ENCODE assay signal across 10 cellular contexts in the genomic region with DNA sequence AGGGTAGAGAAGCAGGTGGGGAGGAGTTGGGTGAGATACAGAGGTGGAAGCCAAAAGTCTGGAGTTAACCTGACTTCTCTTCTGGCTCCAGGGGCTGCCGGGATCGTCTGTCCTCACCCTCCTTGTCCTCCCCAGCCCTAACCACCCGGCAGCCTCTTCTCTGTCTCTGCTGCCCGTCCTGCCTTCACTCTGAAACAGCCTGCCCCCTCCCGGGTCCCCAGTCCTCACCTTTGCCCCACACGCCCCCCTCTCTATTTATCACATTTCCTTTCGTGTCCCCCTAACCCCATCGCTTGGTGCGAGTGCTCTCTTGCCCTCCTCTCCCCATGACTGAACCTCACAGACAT. TPM values are rescaled to one million over a fixed set of nuclear protein-coding genes. Genes with fewer than 3 reads are reported as not detected.
DNase-seq lines count a peak whose midpoint lies in the region; ATAC-seq and TF ChIP-seq lines count a peak whose summit lies in the region.
"Had no signal": no experiment of that assay in that cellular context is flagged by ENCODE, and none has a peak within 500 bp of the region (broad histone marks: within the 10 kb centered on the region; RNA-seq: fewer than 3 reads in every experiment).

No MANE protein-coding gene starts in this region.

- H3K4me3 ChIP-seq in BJ (ENCODE audit: low read depth, low read length): peak overlapping the region; percentile 40
- H3K4me3 ChIP-seq in SK-N-MC: peak overlapping the region; percentile 76
- H3K4me3 ChIP-seq in esophagus muscularis mucosa: peak overlapping the region; percentile 53 to 60 (median 56)

- CTCF ChIA-PET in BJ (lab: Yijun Ruan, JAX): no interaction called here

- H3K9ac ChIP-seq in SK-N-MC (ENCODE audit: insufficient read length): no peak overlapping the region

- H3K4me1 Mint-ChIP-seq in neural crest cell: peaks cover 35% of the 10 kb centered on the region

- TF ChIP-seq POLR2A in esophagus muscularis mucosa (IDR thresholded peaks at IDR 0.05; ENCODE audit: low read depth): no peak

- peaks cover 12% of the 10 kb centered on the region for H3K36me3 ChIP-seq in BJ (ENCODE audit: control insufficient read depth, insufficient read depth, low read length)
- H3K36me3 ChIP-seq in SK-N-MC (ENCODE audit: insufficient read depth, low read length): peaks cover 20% of the 10 kb centered on the region
- H3K36me3 ChIP-seq in esophagus muscularis mucosa: peaks cover 0 to 28% (median 26%) of the 10 kb centered on the region in 4 donors

- peaks cover 38% of the 10 kb centered on the region for H3K27me3 Mint-ChIP-seq in neural crest cell (ENCODE audit: low read depth)

- H3K9me3 ChIP-seq in SK-N-MC (ENCODE audit: low read depth, low read length) (no peaks in the 10 kb centered on the region), esophagus muscularis mucosa (no peaks in the 10 kb centered on the region)

- TF ChIP-seq EP300 in esophagus muscularis mucosa (IDR thresholded peaks at IDR 0.05): no peak

- ATAC-seq in GM19023 (IDR thresholded peaks at IDR 0.05; ENCODE audit: unreplicated experiment): no peak

- H3K36me3 Mint-ChIP-seq in neural crest cell (ENCODE audit: low read depth): peaks cover 10% of the 10 kb centered on the region

- TF ChIP-seq CTCF in BJ (IDR thresholded peaks at IDR 0.05; ENCODE audit: insufficient read depth, low read depth, low read length) (no peak), esophagus muscularis mucosa (IDR thresholded peaks at IDR 0.05) (no peak), neural crest cell (conservative IDR thresholded peaks at IDR 0.05) (no peak), GM20000 (IDR thresholded peaks at IDR 0.05; ENCODE audit: extremely low read depth, missing control alignments) (no peak)

- WGBS in esophagus muscularis mucosa: 19% methylated on average over 9 of the region's 9 CpGs

- no peaks in the 10 kb centered on the region; the same call in 1 of the 2 replicates for H3K27me3 ChIP-seq in BJ (ENCODE audit: control insufficient read depth, insufficient read depth, low read length)
- H3K27me3 ChIP-seq in esophagus muscularis mucosa: peaks cover 0 to 1% (median 0%) of the 10 kb centered on the region in 4 donors

- POLR2A ChIA-PET in BJ (lab: Charles Lee): no interaction called here

- no peaks in the 10 kb centered on the region for H3K9me3 Mint-ChIP-seq in neural crest cell

- intact Hi-C loops in esophagus muscularis mucosa (cut with DNase I): loop anchor here (5.0 kb wide), 1 partner anchor 53 kb away; no protein-coding TSS in a partner anchor

- DNase-seq in BJ (ENCODE audit: low read depth) (no peak), SK-N-MC (ENCODE audit: low read depth, low spot score) (no peak), esophagus muscularis mucosa (ENCODE audit: extremely low spot score) (no peak), neural crest cell (ENCODE audit: low read depth, low spot score) (no peak), NCI-H510A treated with DMSO at 0.1 percent for 48 hours (lab: John Stamatoyannopoulos, UW) (no peak), GM20000 (ENCODE audit: low spot score) (no peak), NCI-H2107 treated with DMSO at 0.1 percent for 48 hours (lab: John Stamatoyannopoulos, UW; ENCODE audit: unreplicated experiment) (no peak)
- DNase-seq: amniotic stem cell, GOT3 had no signal

- peak overlapping the region; percentile 92 for H3K4me3 Mint-ChIP-seq in neural crest cell

- H3K27ac ChIP-seq in SK-N-MC (no peak overlapping the region), esophagus muscularis mucosa (replicated peaks in 1 of 4) (peak overlapping the region in 3 of 4 donors; percentile 26 to 48 (median 34))

- H3K27ac Mint-ChIP-seq in neural crest cell (ENCODE audit: unreplicated experiment): no peak overlapping the region

- peaks cover 9 to 38% (median 24%) of the 10 kb centered on the region in 4 donors for H3K4me1 ChIP-seq in esophagus muscularis mucosa

RNA-seq across cellular contexts. Expression of a gene that starts 5.7 kb away (rescaled TPM):
- polyA plus RNA-seq in BJ (2011; rRNA removed): 24.4 and 36.6 TPM in 2 replicates
- polyA minus RNA-seq in BJ (2011; rRNA and poly(A)+ RNA removed): 15.1 and 25.0 TPM in 2 replicates
- total RNA-seq in esophagus muscularis mucosa (10 to 100 TPM; 15.0 to 25.3 (median 20.6) TPM), neural crest cell (61.2 and 61.7 TPM in 2 replicates)

RNA-seq across cellular contexts. Expression of a gene that starts 9.5 kb away (rescaled TPM):
- 2.1 and 3.4 TPM in 2 replicates for polyA plus RNA-seq in BJ (2011; rRNA removed)
- polyA minus RNA-seq in BJ (2011; rRNA and poly(A)+ RNA removed): 0.41 and 0.47 TPM in 2 replicates
- total RNA-seq in esophagus muscularis mucosa (10 to 100 TPM in 3 of 4 donors, 1 to 10 TPM in 1; 2.0 to 15.0 (median 12.9) TPM), neural crest cell (3.3 and 4.4 TPM in 2 replicates)

RNA-seq across cellular contexts. Expression of a gene that starts 13.3 kb away (rescaled TPM):
- polyA plus RNA-seq in BJ (2011; rRNA removed): 116 and 151 TPM in 2 replicates
- polyA minus RNA-seq in BJ (2011; rRNA and poly(A)+ RNA removed): 55.6 and 60.2 TPM in 2 replicates
- total RNA-seq in esophagus muscularis mucosa (10 to 100 TPM; 43.6 to 80.1 (median 62.3) TPM), neural crest cell (95.7 and 103 TPM in 2 replicates)

RNA-seq across cellular contexts. Expression of a gene that starts 13.5 kb away (rescaled TPM):
- 51.3 and 67.9 TPM in 2 replicates for polyA plus RNA-seq in BJ (2011; rRNA removed)
- 33.7 and 56.1 TPM in 2 replicates for polyA minus RNA-seq in BJ (2011; rRNA and poly(A)+ RNA removed)
- 10 to 100 TPM; 21.5 to 34.1 (median 32.2) TPM for total RNA-seq in esophagus muscularis mucosa
- total RNA-seq in neural crest cell: 31.8 and 33.1 TPM in 2 replicates

RNA-seq across cellular contexts. Expression of a gene that starts 21.7 kb away (rescaled TPM):
- polyA plus RNA-seq in BJ (2011; rRNA removed): 0.55 and 0.91 TPM in 2 replicates
- polyA minus RNA-seq in BJ (2011; rRNA and poly(A)+ RNA removed): not detected in 2 replicates
- 1 to 10 TPM in 1 of 4 donors, under 1 TPM in 2, not detected in 1; 0.17 to 1.1 (median 0.19) TPM for total RNA-seq in esophagus muscularis mucosa
- 4.2 and 5.9 TPM in 2 replicates for total RNA-seq in neural crest cell
